In the genomic region with DNA sequence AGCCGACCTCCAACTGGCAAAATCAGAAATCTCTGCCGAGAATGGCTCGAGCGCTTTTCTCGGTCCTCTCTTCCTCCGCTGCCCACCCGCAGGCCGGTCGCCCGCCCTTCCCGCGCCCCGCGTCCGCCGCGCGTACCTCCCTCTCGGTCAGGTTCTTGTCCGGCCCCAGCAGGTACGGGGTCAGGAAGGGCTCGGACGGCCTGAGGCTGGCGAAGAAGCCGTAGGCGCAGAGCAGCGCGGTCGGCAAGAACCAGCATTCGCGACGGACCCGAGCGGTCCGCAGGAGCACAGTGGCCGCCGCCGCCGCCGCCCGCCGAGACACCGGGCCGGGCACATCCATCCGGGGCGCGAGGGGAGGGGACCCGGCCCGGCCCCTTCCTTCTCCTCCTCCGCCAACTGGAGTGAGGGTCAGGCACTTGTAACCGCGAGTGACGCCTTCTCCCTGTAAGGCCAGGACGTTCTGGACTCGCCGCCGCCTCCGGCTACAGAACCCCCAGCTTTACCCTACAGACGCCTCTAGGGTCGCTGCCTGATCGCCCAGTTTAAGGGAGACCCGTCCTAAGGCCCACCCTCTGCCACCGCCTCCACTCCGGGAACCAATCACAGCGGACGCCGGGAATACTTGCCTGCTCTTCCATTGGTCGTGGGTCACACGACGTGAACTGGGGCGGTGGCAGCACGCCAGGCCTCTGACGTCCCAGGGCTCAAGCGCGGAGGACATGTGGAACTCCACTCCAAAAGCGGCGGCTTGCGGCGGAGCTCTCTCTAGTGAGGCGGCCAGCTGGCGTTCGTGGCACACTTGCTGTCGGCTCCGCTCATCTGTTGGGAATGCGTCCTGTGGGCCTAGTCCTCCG, we compare ENCODE assay signal across 8 cellular contexts. TPM values are rescaled to one million over a fixed set of nuclear protein-coding genes. Genes with fewer than 3 reads are reported as not detected.
DNase-seq lines count a peak whose midpoint lies in the region; ATAC-seq and TF ChIP-seq lines count a peak whose summit lies in the region.

SLC19A2 (minus strand) TSS at position 518 of the 854 bp plus-strand sequence; CDS start at position 340, 178 bp downstream.

- peak within 1 kb of the TSS; percentile 35; the same call in 1 of the 2 replicates for H4K91ac ChIP-seq in IMR-90 (ENCODE audit: insufficient read depth, low read depth, low read length)

- intact Hi-C loops in IMR-90 (cut with micrococcal nuclease) (loop anchor here (1.0 to 10.0 kb wide), 5 partner anchors 26 to 319 kb away; partner anchors contain the start of gene NME7), OCI-LY7 (cut with micrococcal nuclease; ENCODE audit: unreplicated experiment) (loop anchor here (2.0 to 5.0 kb wide), 5 partner anchors 118 to 378 kb away; partner anchors contain the start of genes ATP1B1, BLZF1, METTL18 and NME7)

- WGBS in IMR-90 (ENCODE audit: extremely low coverage in 2 of 2, insufficient read length in 1 of 2), 2 experiments, result 0% methylated on average over 22 of the region's 86 CpGs; no CpG with 5 or more reads in 1 of the 2 experiments

- peak within 1 kb of the TSS; percentile 93 for H2AFZ ChIP-seq in IMR-90 (replicated peaks; ENCODE audit: low read length, poor library complexity)
- H2AFZ ChIP-seq in OCI-LY7 (ENCODE audit: low read length), result peak within 1 kb of the TSS; percentile 98

- DNase-seq in DMS153 (lab: John Stamatoyannopoulos, UW), result peak; percentile 100
- DNase-seq in IMR-90, result peak; percentile 99
- peak; percentile 96 for DNase-seq in OCI-LY7 (ENCODE audit: low spot score)
- DNase-seq in activated T-cell treated with anti-CD3 and anti-CD28 coated beads for 4 hours, result peak; percentile 87
- peak; percentile 99 for DNase-seq in epithelial cell of esophagus (ENCODE audit: low read depth)
- DNase-seq in stimulated activated CD8-positive, alpha-beta memory T cell treated with anti-CD3 and anti-CD28 coated beads, Interleukin-4, amount 100 ng/mL, for 1 hour (ENCODE audit: low read depth in 2 of 2, low spot score in 1 of 2), result peak; percentile 75 to 82

- H3K4me2 ChIP-seq in IMR-90 (ENCODE audit: low read depth, low read length), result peak within 1 kb of the TSS; percentile 97
- H3K4me2 ChIP-seq in OCI-LY7 (ENCODE audit: low read length), result peak within 1 kb of the TSS; percentile 96

- H3K18ac ChIP-seq in IMR-90 (ENCODE audit: low read depth, low read length), result peak within 1 kb of the TSS; percentile 55

- no peak within 1 kb of the TSS for H2AK5ac ChIP-seq in IMR-90 (ENCODE audit: low read depth, low read length)

- H3K9me3 ChIP-seq in IMR-90 (ENCODE audit: control insufficient read depth, insufficient read depth, low read length) (no peaks in the 10 kb centered on the region), OCI-LY7 (ENCODE audit: low read length) (no peaks in the 10 kb centered on the region), mononuclear cell (ENCODE audit: low read depth, low read length) (no peaks in the 10 kb centered on the region)

- peak within 1 kb of the TSS; percentile 10 to 76; a peak in 2 of 4 replicates for H4K8ac ChIP-seq in IMR-90 (ENCODE audit: low read depth in 2 of 2, low read length in 2 of 2)

- H3K79me1 ChIP-seq in IMR-90 (ENCODE audit: low read depth in 1 of 2, low read length in 2 of 2), result peaks cover 9 to 21% of the 10 kb centered on the region in 2 experiments; a peak in 3 of 4 replicates

- dilution Hi-C loops in IMR-90 (cut with HindIII; ENCODE audit: low sequenced_read_pairs, unreplicated experiment), result no loop called here

- H3K4ac ChIP-seq in IMR-90 (ENCODE audit: low read depth, low read length), result peak within 1 kb of the TSS; percentile 79

- peak within 1 kb of the TSS; percentile 80 for H3K23ac ChIP-seq in IMR-90 (ENCODE audit: low read depth, low read length)

- H2BK120ac ChIP-seq in IMR-90 (ENCODE audit: low read depth, low read length), result peak within 1 kb of the TSS; percentile 82

- peak within 1 kb of the TSS; percentile 68 for H2BK5ac ChIP-seq in IMR-90 (ENCODE audit: low read depth, low read length, poor library complexity, severe bottlenecking)

- peak within 1 kb of the TSS; percentile 59; the same call in 2 of the 3 replicates for H2BK15ac ChIP-seq in IMR-90 (ENCODE audit: low read depth, low read length)

- H3K9me1 ChIP-seq in IMR-90 (ENCODE audit: insufficient read depth, low read length), result 0 out of 2 replicates have a peak, but pooled peaks cover 4% of the 10 kb centered on the region

- peak within 1 kb of the TSS; percentile 45; the same call in 1 of the 2 replicates for H2BK20ac ChIP-seq in IMR-90 (ENCODE audit: low read depth, low read length)

- peak within 1 kb of the TSS; percentile 66 for H3K14ac ChIP-seq in IMR-90 (replicated peaks; ENCODE audit: low read depth, low read length)

- peak within 1 kb of the TSS; percentile 87; the same call in 1 of the 2 replicates for H3K56ac ChIP-seq in IMR-90 (ENCODE audit: extremely low read depth, insufficient read depth, low read length)

- peak within 1 kb of the TSS; percentile 75 for H3K4me3 ChIP-seq in IMR-90 (ENCODE audit: insufficient read depth, low read depth, low read length)
- H3K4me3 ChIP-seq in OCI-LY7 (ENCODE audit: low read depth, low read length, poor library complexity, severe bottlenecking), result peak within 1 kb of the TSS; percentile 76
- peak within 1 kb of the TSS; percentile 75 for H3K4me3 ChIP-seq in epithelial cell of esophagus (ENCODE audit: low read length)
- H3K4me3 ChIP-seq in mononuclear cell (ENCODE audit: low read length), result peak within 1 kb of the TSS; percentile 64

- H4K5ac ChIP-seq in IMR-90 (ENCODE audit: low read depth, low read length), result peak within 1 kb of the TSS; percentile 5

- TF ChIP-seq CTCF in IMR-90 (conservative IDR thresholded peaks at IDR 0.05; ENCODE audit: low read depth, low read length) (peak; percentile 40), OCI-LY7 (conservative IDR thresholded peaks at IDR 0.05; ENCODE audit: low read length) (peak; percentile 24), epithelial cell of esophagus (IDR thresholded peaks at IDR 0.05; ENCODE audit: insufficient read depth, low read depth, low read length, missing control alignments) (peak; percentile 21)

- TF ChIP-seq POLR2A in IMR-90 (IDR thresholded peaks at IDR 0.05; ENCODE audit: low read depth, low read length), result peak; percentile 99

- H3K9me2 ChIP-seq in OCI-LY7 (ENCODE audit: insufficient read depth, low read length), result no peaks in the 10 kb centered on the region

- H3K36me3 ChIP-seq in IMR-90 (ENCODE audit: control insufficient read depth, insufficient read depth, low read length), result no peaks in the 10 kb centered on the region
- H3K36me3 ChIP-seq in OCI-LY7 (ENCODE audit: insufficient read depth, low read length), result no peaks in the 10 kb centered on the region

- no peaks in the 10 kb centered on the region for H3K79me2 ChIP-seq in OCI-LY7 (ENCODE audit: insufficient read depth, low read depth, low read length)

- peak within 1 kb of the TSS; percentile 39 for H2AK9ac ChIP-seq in IMR-90 (replicated peaks; ENCODE audit: low read depth, low read length, poor library complexity)

- CTCF ChIA-PET in IMR-90 (lab: Yijun Ruan, JAX) (interaction anchor here (0.7 to 0.9 kb wide), 3 partner anchors 10 to 158 kb away, joined by 3 to 4 read pairs (median 3); no protein-coding TSS in a partner anchor), OCI-LY7 (lab: Charles Lee; ENCODE audit: unreplicated experiment) (no interaction called here)

- no peak; the same call in 1 of the 2 replicates for TF ChIP-seq RAD21 in IMR-90 (IDR thresholded peaks at IDR 0.05; ENCODE audit: low read length)

- H3K27ac ChIP-seq in IMR-90 (ENCODE audit: insufficient read depth, low read length), result peak within 1 kb of the TSS; percentile 79
- no peak within 1 kb of the TSS for H3K27ac ChIP-seq in OCI-LY7 (ENCODE audit: low read depth, low read length, poor library complexity, severe bottlenecking)

- POLR2A ChIA-PET in IMR-90 (lab: Charles Lee; ENCODE audit: unreplicated experiment), result interaction anchor here (0.5 kb wide), 1 partner anchor 375 kb away, joined by 4 read pairs; no protein-coding TSS in a partner anchor
- POLR2A ChIA-PET in OCI-LY7 (lab: Charles Lee), result interaction anchor here (0.6 kb wide), 1 partner anchor 355 kb away, joined by 3 read pairs; no protein-coding TSS in a partner anchor

- H3K9ac ChIP-seq in IMR-90 (ENCODE audit: low read depth, low read length), result peak within 1 kb of the TSS; percentile 70

- H4K20me1 ChIP-seq in IMR-90 (ENCODE audit: insufficient read depth, low read length) (no peaks in the 10 kb centered on the region), OCI-LY7 (ENCODE audit: insufficient read depth, low read length) (no peaks in the 10 kb centered on the region)

- ATAC-seq in GM21528 (IDR thresholded peaks at IDR 0.05; ENCODE audit: low FRiP score, unreplicated experiment), result peak; percentile 98
- ATAC-seq in IMR-90 (ENCODE audit: low read depth), result peak; percentile 98

- BruUV-seq in IMR-90 (replicated peaks; lab: Mats Ljungman, UMichigan) (no TSS peak), OCI-LY7 (replicated peaks; lab: Mats Ljungman, UMichigan) (no TSS peak)

- H3K4me1 ChIP-seq in IMR-90 (ENCODE audit: control insufficient read depth, insufficient read depth, low read length) (peaks cover 5% of the 10 kb centered on the region), OCI-LY7 (ENCODE audit: insufficient read depth, low read length, poor library complexity, severe bottlenecking) (peaks cover 10% of the 10 kb centered on the region), mononuclear cell (ENCODE audit: insufficient read depth, low read length) (peaks cover 26% of the 10 kb centered on the region)

- in situ Hi-C loops in IMR-90 (cut with MboI; ENCODE audit: low sequenced_read_pairs), result loop anchor here (10.0 kb wide), 1 partner anchor 371 kb away; no protein-coding TSS in a partner anchor

- H3K27me3 ChIP-seq in IMR-90 (ENCODE audit: control insufficient read depth, insufficient read depth, low read length), result no peaks in the 10 kb centered on the region
- H3K27me3 ChIP-seq in mononuclear cell (ENCODE audit: insufficient read depth, low read length), result no peaks in the 10 kb centered on the region

TF ChIP-seq in IMR-90, 13 proteins besides CTCF, POLR2A, EP300 and RAD21 (continues in another document):
- TF ChIP-seq RFX5 (IDR thresholded peaks at IDR 0.05; ENCODE audit: low read depth, low read length) (no peak), CHD1 (IDR thresholded peaks at IDR 0.05; ENCODE audit: low read depth, low read length) (no peak), RCOR1 (IDR thresholded peaks at IDR 0.05; ENCODE audit: insufficient replicate concordance, low read length) (peak; percentile 88)

RNA-seq across cellular contexts. Expression of gene SLC19A2, which starts in this region (rescaled TPM):
- total RNA-seq in IMR-90 (2012; rRNA removed) (5.2 and 6.9 TPM in 2 replicates), OCI-LY7 (2022) (5.8 and 6.5 TPM in 2 replicates), mononuclear cell (7.0 TPM)
- 3.2 and 3.6 TPM in 2 replicates for polyA plus RNA-seq in IMR-90 (2012; rRNA removed)
- polyA plus RNA-seq in IMR-90 (2012; cell fraction: cytosol; rRNA removed), result 1.8 TPM in 2 replicates
- polyA plus RNA-seq in IMR-90 (2012; cell fraction: nucleus; rRNA removed; ENCODE audit: low replicate concordance), result 3.1 and 11.2 TPM in 2 replicates
- 3.2 TPM in 2 replicates for total RNA-seq in OCI-LY7 (2014; rRNA removed; shearing (Covaris generic))
